15 cellular contexts compared by ENCODE assay signal in the genomic region with DNA sequence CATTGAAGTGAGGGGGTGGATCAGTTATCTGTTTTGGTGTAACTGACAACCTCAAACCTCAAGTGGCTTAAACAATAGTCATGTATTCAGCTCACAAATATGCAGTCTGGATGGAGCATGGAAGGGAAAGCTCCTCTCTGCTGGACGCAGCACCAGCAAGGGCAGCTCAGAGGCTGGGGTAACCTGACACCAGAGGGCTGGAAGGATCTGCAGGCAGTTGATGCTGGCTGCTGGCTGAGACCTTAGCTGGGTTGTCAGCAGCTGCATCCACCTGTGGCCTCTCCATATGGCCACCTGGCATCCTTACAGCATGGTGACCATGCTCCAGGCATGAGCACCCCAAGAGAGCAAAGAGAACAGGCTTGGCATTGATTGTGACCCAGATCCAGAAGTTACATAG. TPM values are rescaled to one million over a fixed set of nuclear protein-coding genes. Genes with fewer than 3 reads are reported as not detected.
A peak's percentile ranks its signal among the peaks of the same experiment; 100 is the strongest.
DNase-seq lines count a peak whose midpoint lies in the region; ATAC-seq, FAIRE-seq and TF ChIP-seq lines count a peak whose summit lies in the region.
"Had no signal": no experiment of that assay in that cellular context is flagged by ENCODE, and none has a peak within 500 bp of the region (broad histone marks: within the 10 kb centered on the region; RNA-seq: fewer than 3 reads in every experiment).

No MANE protein-coding gene starts in this region.

- intact Hi-C loops in HepG2 (cut with micrococcal nuclease; ENCODE audit: unreplicated experiment) (no loop called here), right lobe of liver (cut with DNase I) (no loop called here), cardiac septum (cut with DNase I) (no loop called here)

- H3K27ac ChIP-seq in HepG2 (ENCODE audit: extremely low read length, insufficient read depth, low read length): no peak overlapping the region
- no peak overlapping the region for H3K27ac ChIP-seq in right lobe of liver
- H3K27ac ChIP-seq in fibroblast of lung (ENCODE audit: insufficient read depth, low read length): no peak overlapping the region
- H3K27ac ChIP-seq in MM.1S (ENCODE audit: low read length): no peak overlapping the region
- H3K27ac ChIP-seq: BLaER1 treated with 17β-estradiol and CSF1 and Interleukin-3, amounts not matched to agents 10 nM and 100 nM; gastroesophageal sphincter; psoas muscle; transverse colon had no signal

- H3K36me3 ChIP-seq in HepG2 (replicated peaks in 1 of 2; ENCODE audit: control insufficient read depth in 1 of 2, insufficient read depth in 2 of 2, low read length in 2 of 2) (no peaks in the 10 kb centered on the region), right lobe of liver (no peaks in the 10 kb centered on the region), fibroblast of lung (ENCODE audit: control insufficient read depth, insufficient read depth, low read length) (no peaks in the 10 kb centered on the region), MM.1S (replicated peaks; ENCODE audit: insufficient read depth, low read length) (no peaks in the 10 kb centered on the region)
- H3K36me3 ChIP-seq: BLaER1 treated with 17β-estradiol and CSF1 and Interleukin-3, amounts not matched to agents 10 nM and 100 nM; gastroesophageal sphincter; transverse colon had no signal

- H3K4me2 ChIP-seq in HepG2 (ENCODE audit: low read depth, low read length) (no peak overlapping the region), fibroblast of lung (ENCODE audit: extremely low read depth, insufficient read depth, low read length) (no peak overlapping the region), MM.1S (ENCODE audit: low read depth, low read length) (no peak overlapping the region)
- H3K4me2 ChIP-seq: BLaER1 treated with 17β-estradiol and CSF1 and Interleukin-3, amounts not matched to agents 10 nM and 100 nM had no signal

- TF ChIP-seq EP300 in HepG2 (IDR thresholded peaks at IDR 0.05; ENCODE audit: low read depth in 2 of 2, low read length in 2 of 2) (no peak), HepG2 (CRISPR knock-in tag; IDR thresholded peaks at IDR 0.05; ENCODE audit: borderline replicate concordance) (no peak)

- no peak for FAIRE-seq in HepG2 (lab: Jason Lieb, UNC)

- H3K9me2 ChIP-seq in MM.1S (replicated peaks; ENCODE audit: insufficient read depth, low read length): no peaks in the 10 kb centered on the region

- no peak for ATAC-seq in HepG2
- no peak for ATAC-seq in right lobe of liver
- ATAC-seq in HG03097 (IDR thresholded peaks at IDR 0.05; ENCODE audit: low FRiP score, unreplicated experiment): no peak
- ATAC-seq: gastroesophageal sphincter, psoas muscle had no signal

- no peaks in the 10 kb centered on the region for H4K20me1 ChIP-seq in HepG2 (ENCODE audit: insufficient read depth, low read length)
- no peaks in the 10 kb centered on the region for H4K20me1 ChIP-seq in fibroblast of lung (ENCODE audit: control insufficient read depth, extremely low read depth, insufficient read depth, low read length)
- no peaks in the 10 kb centered on the region for H4K20me1 ChIP-seq in MM.1S (ENCODE audit: insufficient read depth, low read length)
- H4K20me1 ChIP-seq: BLaER1 treated with 17β-estradiol and CSF1 and Interleukin-3, amounts not matched to agents 10 nM and 100 nM had no signal

- H2AFZ ChIP-seq in HepG2 (ENCODE audit: low read length) (no peak overlapping the region), fibroblast of lung (ENCODE audit: low read length) (no peak overlapping the region), MM.1S (ENCODE audit: low read length) (no peak overlapping the region)

- no peaks in the 10 kb centered on the region; a peak in 1 of 5 replicates for H3K27me3 ChIP-seq in HepG2 (ENCODE audit: control insufficient read depth in 1 of 2, insufficient read depth in 2 of 2, low read length in 2 of 2)
- H3K27me3 ChIP-seq in right lobe of liver: no peaks in the 10 kb centered on the region
- H3K27me3 ChIP-seq in fibroblast of lung (ENCODE audit: control insufficient read depth, insufficient read depth, low read length): peaks cover 2% of the 10 kb centered on the region
- no peaks in the 10 kb centered on the region for H3K27me3 ChIP-seq in MM.1S (replicated peaks; ENCODE audit: insufficient read depth, low read length)

- CTCF ChIA-PET in HepG2 (lab: Yijun Ruan, JAX; ENCODE audit: low intra/inter-chr PET ratio, low total read pairs): no interaction called here

- POLR2A ChIA-PET in HepG2 (lab: Yijun Ruan, JAX): no interaction called here

- H3K4me1 ChIP-seq in HepG2 (ENCODE audit: insufficient read depth, low read length): no peaks in the 10 kb centered on the region
- peaks cover 0 to 7% (median 0%) of the 10 kb centered on the region in 4 donors for H3K4me1 ChIP-seq in right lobe of liver
- H3K4me1 ChIP-seq in fibroblast of lung (ENCODE audit: control insufficient read depth, extremely low read depth, insufficient read depth, low read length): no peaks in the 10 kb centered on the region
- H3K4me1 ChIP-seq in MM.1S (ENCODE audit: low read length): no peaks in the 10 kb centered on the region; the same call in 1 of the 2 replicates
- H3K4me1 ChIP-seq: psoas muscle had no signal

- 0% methylated on average over 1 of the region's 1 CpG for WGBS in HepG2 (ENCODE audit: low lambda C conversion rate)
- WGBS in right lobe of liver (ENCODE audit: insufficient coverage, low coverage, low lambda C conversion rate, missing lambda C conversion rate): no CpG with 5 or more reads among the region's 1 CpG

- no TSS peak for BruUV-seq in HepG2 (replicated peaks; lab: Mats Ljungman, UMichigan)

- H3K9ac ChIP-seq in HepG2 (ENCODE audit: insufficient read depth, low read depth, low read length) (no peak overlapping the region), fibroblast of lung (ENCODE audit: insufficient read depth, low read length) (no peak overlapping the region), MM.1S (ENCODE audit: low read length) (no peak overlapping the region)
- H3K9ac ChIP-seq: BLaER1 treated with 17β-estradiol and CSF1 and Interleukin-3, amounts not matched to agents 10 nM and 100 nM had no signal

- no peaks in the 10 kb centered on the region for H3K79me2 ChIP-seq in HepG2 (ENCODE audit: insufficient read depth, low read length)
- H3K79me2 ChIP-seq in fibroblast of lung (ENCODE audit: control insufficient read depth, insufficient read depth, low read length): no peaks in the 10 kb centered on the region
- no peaks in the 10 kb centered on the region for H3K79me2 ChIP-seq in MM.1S (ENCODE audit: low read length)

- H3F3A ChIP-seq in MM.1S (ENCODE audit: insufficient read depth, low read length): no peaks in the 10 kb centered on the region

- in situ Hi-C loops in HepG2 (cut with HindIII; ENCODE audit: extremely low pct_ligation_motif_present, low pct_unique_long_range_greater_than_20kb): no loop called here

- no peak overlapping the region for H3K4me3 ChIP-seq in HepG2 (replicated peaks in 1 of 3; ENCODE audit: insufficient read depth in 1 of 3, low read depth in 2 of 3, low read length in 3 of 3)
- no peak overlapping the region for H3K4me3 ChIP-seq in right lobe of liver
- H3K4me3 ChIP-seq in fibroblast of lung (replicated peaks in 1 of 4; ENCODE audit: control extremely low read depth in 1 of 4, insufficient read depth in 1 of 4, low read depth in 3 of 4, low read length in 4 of 4): no peak overlapping the region
- no peak overlapping the region for H3K4me3 ChIP-seq in MM.1S (ENCODE audit: low read length)
- H3K4me3 ChIP-seq: BLaER1 treated with 17β-estradiol and CSF1 and Interleukin-3, amounts not matched to agents 10 nM and 100 nM; gastroesophageal sphincter; lung; psoas muscle; transverse colon had no signal

- H3K9me3 ChIP-seq in HepG2 (ENCODE audit: low read length) (no peaks in the 10 kb centered on the region), right lobe of liver (no peaks in the 10 kb centered on the region), fibroblast of lung (ENCODE audit: control insufficient read depth, insufficient read depth, low read depth, low read length) (no peaks in the 10 kb centered on the region), MM.1S (replicated peaks; ENCODE audit: insufficient read depth, low read length) (no peaks in the 10 kb centered on the region)
- H3K9me3 ChIP-seq: BLaER1 treated with 17β-estradiol and CSF1 and Interleukin-3, amounts not matched to agents 10 nM and 100 nM; gastroesophageal sphincter; psoas muscle; transverse colon had no signal

- DNase-seq in HepG2 (ENCODE audit: low spot score) (no peak), right lobe of liver (no peak), NCI-H69 (lab: John Stamatoyannopoulos, UW) (peak; percentile 21), fibroblast of lung (ENCODE audit: low read depth in 2 of 2) (peak; percentile 54 to 72), MM.1S (no peak), cardiac septum (ENCODE audit: low spot score) (no peak), epidermal melanocyte (ENCODE audit: insufficient read length, low spot score) (no peak)
- DNase-seq: activated CD8-positive, alpha-beta memory T cell treated with anti-CD3 and anti-CD28 coated beads for 24 hours; psoas muscle; transverse colon had no signal

- TF ChIP-seq CTCF in HepG2 (CRISPR knock-in tag; IDR thresholded peaks at IDR 0.05) (0 out of 2 replicates have a peak, but pooled peaks have one; percentile 4), right lobe of liver (IDR thresholded peaks at IDR 0.05) (no peak), fibroblast of lung (conservative IDR thresholded peaks at IDR 0.05 in 1 of 2, IDR thresholded peaks at IDR 0.05 in 1 of 2; ENCODE audit: low read depth in 1 of 2, low read length in 2 of 2) (no peak), MM.1S (IDR thresholded peaks at IDR 0.05; ENCODE audit: low read length) (no peak)

- no peak for TF ChIP-seq RAD21 in HepG2 (CRISPR knock-in tag; IDR thresholded peaks at IDR 0.05)

- no peak for TF ChIP-seq POLR2A in HepG2 (IDR thresholded peaks at IDR 0.05; ENCODE audit: insufficient read depth in 1 of 2, low read depth in 2 of 2, low read length in 2 of 2)
- no peak for TF ChIP-seq POLR2A in right lobe of liver (IDR thresholded peaks at IDR 0.05)

RNA-seq across cellular contexts. Expression of a gene that starts 46.7 kb away (rescaled TPM):
- total RNA-seq in HepG2 (2016; rRNA removed; fragmentation: Illumina TruSeq; extraction: Trizol) (not detected in 2 replicates), right lobe of liver (under 1 TPM in 2 of 6 experiments, not detected in 4; 0.06 to 0.42 TPM), fibroblast of lung (under 0.01 and 0.17 TPM in 2 replicates), cardiac septum (0.05 TPM)
- not detected in 2 replicates for total RNA-seq in HepG2 (2016; cell fraction: cytosol; rRNA removed; fragmentation: Illumina TruSeq; extraction: Trizol; ENCODE audit: low read depth)
- total RNA-seq in HepG2 (2016; cell fraction: insoluble cytoplasmic fraction; rRNA removed; fragmentation: Illumina TruSeq; extraction: Trizol): not detected in 2 replicates
- total RNA-seq in HepG2 (2016; cell fraction: membrane; rRNA removed; fragmentation: Illumina TruSeq; extraction: Trizol): not detected in 2 replicates
- total RNA-seq in HepG2 (2016; cell fraction: nucleus; rRNA removed; fragmentation: Illumina TruSeq; extraction: Trizol): not detected in 2 replicates
- polyA plus RNA-seq in HepG2 (2011; rRNA removed) (not detected in 2 replicates), fibroblast of lung (0.12 and 0.33 TPM in 2 replicates)
- polyA plus RNA-seq in HepG2 (2011; cell fraction: cytosol; rRNA removed): 0.03 TPM in 1 of 2 replicates, not detected in the other
- polyA plus RNA-seq in HepG2 (2011; cell fraction: nucleus; rRNA removed): not detected in 2 replicates
- not detected in 2 replicates for polyA plus RNA-seq in HepG2 (2012)
- not detected in 2 replicates for polyA plus RNA-seq in HepG2 (2016; cell fraction: cytosol; fragmentation: Illumina TruSeq; extraction: Trizol; ENCODE audit: low read depth)
- polyA plus RNA-seq in HepG2 (2016; cell fraction: insoluble cytoplasmic fraction; fragmentation: Illumina TruSeq; extraction: Trizol; ENCODE audit: low read depth): not detected in 2 replicates
- polyA plus RNA-seq in HepG2 (2016; cell fraction: membrane; fragmentation: Illumina TruSeq; extraction: Trizol; ENCODE audit: low read depth): not detected in 2 replicates
- polyA plus RNA-seq in HepG2 (2016; cell fraction: nucleus; fragmentation: Illumina TruSeq; extraction: Trizol; ENCODE audit: insufficient read depth, low read depth): not detected in 2 replicates
- not detected in 2 replicates for polyA minus RNA-seq in HepG2 (2011; rRNA and poly(A)+ RNA removed; ENCODE audit: low replicate concordance)
- not detected in 2 replicates for polyA minus RNA-seq in HepG2 (2011; cell fraction: cytosol; rRNA and poly(A)+ RNA removed)
- not detected in 2 replicates for polyA minus RNA-seq in HepG2 (2011; cell fraction: nucleus; rRNA and poly(A)+ RNA removed)
- polyA plus RNA-seq in fibroblast of lung (2012): 0.09 and 0.16 TPM in 2 replicates
- polyA minus RNA-seq in fibroblast of lung (ENCODE audit: low replicate concordance): 1.3 TPM in 1 of 2 replicates, not detected in the other
- total RNA-seq: NCI-H460 had no signal

Comparison
In these comparisons a context has a peak if more than half of its experiments do, and no peak if none do; other contexts are left out.
1. DNase-seq: peak in NCI-H69 (single experiment) and fibroblast of lung (2 of 2); none in HepG2 (single experiment), right lobe of liver (0 of 3), MM.1S (single experiment), cardiac septum (single experiment) and epidermal melanocyte (single experiment).